Comparison of ENCODE assay signal across 20 cellular contexts in genomic region chr20:49803418-49803817, GRCh38.
"Had no signal": no experiment of that assay in that cellular context is flagged by ENCODE, and none has a peak within 500 bp of the region (broad histone marks: within the 10 kb centered on the region; RNA-seq: fewer than 3 reads in every experiment).

No MANE protein-coding gene starts in this region.

- H2AFZ ChIP-seq: hepatocyte, neural progenitor cell had no signal

- H3K27ac Mint-ChIP-seq: neural progenitor cell, WTC11 had no signal

- H3K36me3 Mint-ChIP-seq: activated naive CD8-positive, alpha-beta T cell treated with anti-CD3 and anti-CD28 coated beads, Interleukin-2, amount 10 ng/mL, durations not matched to agents 7 days and 5 days; naive thymus-derived CD8-positive, alpha-beta T cell; neural progenitor cell; T-cell; WTC11 had no signal

- H3K79me2 ChIP-seq: hepatocyte had no signal

- ATAC-seq: gastroesophageal sphincter, left colon, T-cell, WTC11 had no signal

- H3K4me3 ChIP-seq: gastroesophageal sphincter, hepatocyte, neural progenitor cell, right atrium auricular region, transverse colon had no signal

- H3K36me3 ChIP-seq: brain microvascular endothelial cell, gastroesophageal sphincter, neural progenitor cell, right atrium auricular region, transverse colon had no signal

- DNase-seq: activated naive CD4-positive, alpha-beta T cell treated with anti-CD3 and anti-CD28 coated beads for 36 hours; activated naive CD8-positive, alpha-beta T cell treated with anti-CD3 and anti-CD28 coated beads, Interleukin-2, amount 10 ng/mL, durations not matched to agents 7 days and 5 days; amniotic stem cell; brain microvascular endothelial cell; cortex of kidney; left colon; mammary epithelial cell; midbrain; naive thymus-derived CD8-positive, alpha-beta T cell; stimulated activated CD4-positive, alpha-beta T cell treated with anti-CD3 and anti-CD28 coated beads, Interleukin-15, amount 100 ng/mL, for 24 hours; stimulated activated CD4-positive, alpha-beta T cell treated with anti-CD3 and anti-CD28 coated beads, Interleukin-2, amount 100 ng/mL, for 24 hours; stimulated activated naive CD4-positive, alpha-beta T cell treated with Interleukin-2 at 50 U/mL for 16 hours; T-cell; T1000; transverse colon had no signal

- H3K9me3 Mint-ChIP-seq: activated naive CD4-positive, alpha-beta T cell treated with anti-CD3 and anti-CD28 coated beads for 36 hours; activated naive CD8-positive, alpha-beta T cell treated with anti-CD3 and anti-CD28 coated beads, Interleukin-2, amount 10 ng/mL, durations not matched to agents 7 days and 5 days; naive thymus-derived CD8-positive, alpha-beta T cell; neural progenitor cell; T-cell; WTC11 had no signal

- H3K4me1 ChIP-seq: gastroesophageal sphincter, neural progenitor cell, right atrium auricular region had no signal

- H3K4me1 Mint-ChIP-seq: neural progenitor cell, WTC11 had no signal

- H3K4me3 Mint-ChIP-seq: activated naive CD4-positive, alpha-beta T cell treated with anti-CD3 and anti-CD28 coated beads for 36 hours; neural progenitor cell; WTC11 had no signal

- H3K9ac ChIP-seq: neural progenitor cell had no signal

- H3K4me2 ChIP-seq: hepatocyte, neural progenitor cell had no signal

- H3K27ac ChIP-seq: brain microvascular endothelial cell, gastroesophageal sphincter, hepatocyte, neural progenitor cell, right atrium auricular region had no signal

- H3K27me3 ChIP-seq: brain microvascular endothelial cell, gastroesophageal sphincter, hepatocyte, neural progenitor cell, right atrium auricular region, transverse colon had no signal
